Comparison of ENCODE assay signal across 10 cellular contexts in genomic region chr10:27369832-27370231, GRCh38.
DNase-seq lines count a peak whose midpoint lies in the region; ATAC-seq, FAIRE-seq and TF ChIP-seq lines count a peak whose summit lies in the region.
"Had no signal": no experiment of that assay in that cellular context is flagged by ENCODE, and none has a peak within 500 bp of the region (broad histone marks: within the 10 kb centered on the region; RNA-seq: fewer than 3 reads in every experiment).

No MANE protein-coding gene starts in this region.

- no peak overlapping the region for H3K4me3 Mint-ChIP-seq in CD4-positive, alpha-beta T cell
- H3K4me3 Mint-ChIP-seq: IgD-negative memory B cell had no signal

- H3K36me3 Mint-ChIP-seq in CD4-positive, alpha-beta T cell (ENCODE audit: low read depth): no peaks in the 10 kb centered on the region
- H3K36me3 Mint-ChIP-seq: IgD-negative memory B cell had no signal

- H3K27ac ChIP-seq in CD4-positive, alpha-beta T cell (ENCODE audit: low read depth, low read length): no peak overlapping the region

- no peak for DNase-seq in CD4-positive, alpha-beta T cell
- DNase-seq in HT-29 (ENCODE audit: low spot score): peak; percentile 28
- DNase-seq: NCI-H526 treated with DMSO at 0.1 percent for 48 hours had no signal

- intact Hi-C loops in CD4-positive, alpha-beta T cell (cut with DNase I, micrococcal nuclease): loop anchor here (2.0 to 10.0 kb wide), 5 partner anchors 287 to 1035 kb away; no protein-coding TSS in a partner anchor

- POLR2A ChIA-PET in CD4-positive, alpha-beta T cell (lab: Charles Lee): no interaction called here

- no peaks in the 10 kb centered on the region for H3K27me3 ChIP-seq in CD4-positive, alpha-beta T cell (ENCODE audit: control insufficient read depth, insufficient read depth, low read length)

- no peak for ATAC-seq in CD4-positive, alpha-beta T cell (ENCODE audit: poor library complexity)
- ATAC-seq in GM19467 (IDR thresholded peaks at IDR 0.05; ENCODE audit: unreplicated experiment) (no peak), GM19328 (IDR thresholded peaks at IDR 0.05; ENCODE audit: unreplicated experiment) (no peak), GM21723 (IDR thresholded peaks at IDR 0.05; ENCODE audit: unreplicated experiment) (no peak), HG03108 (IDR thresholded peaks at IDR 0.05; ENCODE audit: unreplicated experiment) (no peak)

- no peaks in the 10 kb centered on the region for H3K4me1 Mint-ChIP-seq in CD4-positive, alpha-beta T cell (ENCODE audit: low read depth)

- H3K9me3 Mint-ChIP-seq in CD4-positive, alpha-beta T cell: no peaks in the 10 kb centered on the region
- H3K9me3 Mint-ChIP-seq: IgD-negative memory B cell had no signal

- no peak overlapping the region for H3K27ac Mint-ChIP-seq in CD4-positive, alpha-beta T cell
- H3K27ac Mint-ChIP-seq: IgD-negative memory B cell had no signal

- CTCF ChIA-PET in CD4-positive, alpha-beta T cell (lab: Charles Lee): interaction anchor here (0.6 kb wide), 1 partner anchor 375 kb away, joined by 3 read pairs; no protein-coding TSS in a partner anchor

- peak; percentile 32 for TF ChIP-seq CTCF in CD4-positive, alpha-beta T cell (IDR thresholded peaks at IDR 0.05)

- FAIRE-seq in TTC549 (lab: Jason Lieb, UNC) (peak; percentile 63), islet of Langerhans (lab: Jason Lieb, UNC) (peak; percentile 85)

- H3K9me3 ChIP-seq in CD4-positive, alpha-beta T cell (ENCODE audit: control insufficient read depth, low read length): no peaks in the 10 kb centered on the region

- no peaks in the 10 kb centered on the region for H3K27me3 Mint-ChIP-seq in CD4-positive, alpha-beta T cell
- H3K27me3 Mint-ChIP-seq: IgD-negative memory B cell had no signal
